In the genomic region with DNA sequence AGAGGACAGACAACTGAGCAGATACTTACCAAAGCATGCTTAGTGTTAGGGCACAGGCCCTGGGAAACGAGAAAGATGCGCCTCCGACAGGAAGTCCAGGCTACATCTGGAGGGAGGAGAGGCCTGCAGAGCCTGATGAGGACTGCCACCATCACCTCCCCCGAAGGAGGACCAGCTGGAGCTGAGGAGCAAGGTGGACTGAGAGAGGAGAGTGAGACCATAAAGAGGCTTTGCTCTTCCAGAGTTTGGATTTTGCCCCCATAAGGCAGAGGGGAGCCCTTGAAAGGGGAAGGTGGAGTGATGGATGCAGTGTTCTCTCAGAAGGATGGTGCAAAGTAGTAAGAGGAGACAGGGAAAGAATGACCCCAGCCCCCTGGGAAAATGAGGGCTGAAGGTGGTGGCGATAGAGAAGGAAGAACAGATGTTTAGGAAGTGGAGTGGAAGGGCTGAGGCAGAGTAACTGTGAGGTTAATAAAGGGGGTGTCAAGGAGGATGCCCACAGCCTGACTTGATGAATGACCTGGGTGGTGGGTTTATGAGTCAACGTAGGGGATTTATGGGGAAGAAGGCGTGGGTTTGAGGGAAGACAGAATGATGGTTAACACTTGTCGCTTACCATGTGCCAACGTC, we compare ENCODE assay signal across 8 cellular contexts. TPM values are rescaled to one million over a fixed set of nuclear protein-coding genes. Genes with fewer than 3 reads are reported as not detected.
DNase-seq lines count a peak whose midpoint lies in the region; ATAC-seq and TF ChIP-seq lines count a peak whose summit lies in the region.
"Had no signal": no experiment of that assay in that cellular context is flagged by ENCODE, and none has a peak within 500 bp of the region (broad histone marks: within the 10 kb centered on the region; RNA-seq: fewer than 3 reads in every experiment).

No MANE protein-coding gene starts in this region.

- H3K9me3 ChIP-seq in DOHH2 (ENCODE audit: control insufficient read depth, insufficient read depth, low read length): no peaks in the 10 kb centered on the region
- no peaks in the 10 kb centered on the region for H3K9me3 ChIP-seq in HUES48 (ENCODE audit: control insufficient read depth, insufficient read depth, low read length)

- peak overlapping the region; percentile 97 for H3K27ac ChIP-seq in DOHH2 (ENCODE audit: low read depth, low read length)
- H3K27ac ChIP-seq in HUES48 (ENCODE audit: low read depth, low read length): peak overlapping the region; percentile 98

- H3K27me3 Mint-ChIP-seq in activated CD8-positive, alpha-beta T cell treated with anti-CD3 and anti-CD28 coated beads, Interleukin-2, amount 10 ng/mL, durations not matched to agents 7 days and 5 days (ENCODE audit: low read depth): no peaks in the 10 kb centered on the region
- H3K27me3 Mint-ChIP-seq: activated B cell treated with CpG ODN at 0.5 μM for 24 hours had no signal

- no peak for ATAC-seq in activated CD8-positive, alpha-beta T cell treated with anti-CD3 and anti-CD28 coated beads, Interleukin-2, amount 10 ng/mL, durations not matched to agents 7 days and 5 days
- ATAC-seq in HG03139 (IDR thresholded peaks at IDR 0.05; ENCODE audit: unreplicated experiment): no peak

- DNase-seq in activated CD8-positive, alpha-beta T cell treated with anti-CD3 and anti-CD28 coated beads, Interleukin-2, amount 10 ng/mL, durations not matched to agents 7 days and 5 days: peak; percentile 42
- peak in 4 of 6 experiments; percentile 4 to 32 (median 18) for DNase-seq in stimulated activated naive CD4-positive, alpha-beta T cell (lab: John Stamatoyannopoulos, UW)
- DNase-seq in lower leg skin (ENCODE audit: low spot score in 2 of 2): no peak
- DNase-seq: activated B cell treated with CpG ODN at 0.5 μM for 24 hours had no signal

- H3K36me3 ChIP-seq in DOHH2 (ENCODE audit: control insufficient read depth, low read length) (peaks cover 39% of the 10 kb centered on the region), HUES48 (ENCODE audit: control insufficient read depth, insufficient read depth, low read length) (peaks cover 5% of the 10 kb centered on the region; the same call in 1 of the 2 replicates)

- TF ChIP-seq POLR2A in lower leg skin (IDR thresholded peaks at IDR 0.05): no peak

- H3K36me3 Mint-ChIP-seq in activated CD8-positive, alpha-beta T cell treated with anti-CD3 and anti-CD28 coated beads, Interleukin-2, amount 10 ng/mL, durations not matched to agents 7 days and 5 days (ENCODE audit: low read depth): no peaks in the 10 kb centered on the region

- no peak overlapping the region for H3K4me3 Mint-ChIP-seq in activated CD8-positive, alpha-beta T cell treated with anti-CD3 and anti-CD28 coated beads, Interleukin-2, amount 10 ng/mL, durations not matched to agents 7 days and 5 days
- H3K4me3 Mint-ChIP-seq: activated B cell treated with CpG ODN at 0.5 μM for 24 hours had no signal

- H3K4me1 Mint-ChIP-seq in activated CD8-positive, alpha-beta T cell treated with anti-CD3 and anti-CD28 coated beads, Interleukin-2, amount 10 ng/mL, durations not matched to agents 7 days and 5 days (ENCODE audit: low read depth): no peaks in the 10 kb centered on the region

- H3K27me3 ChIP-seq in DOHH2 (ENCODE audit: control insufficient read depth, low read length) (no peaks in the 10 kb centered on the region), HUES48 (ENCODE audit: control insufficient read depth, insufficient read depth, low read length) (no peaks in the 10 kb centered on the region)

- no peaks in the 10 kb centered on the region for H3K9me3 Mint-ChIP-seq in activated CD8-positive, alpha-beta T cell treated with anti-CD3 and anti-CD28 coated beads, Interleukin-2, amount 10 ng/mL, durations not matched to agents 7 days and 5 days (ENCODE audit: insufficient read depth)
- H3K9me3 Mint-ChIP-seq: activated B cell treated with CpG ODN at 0.5 μM for 24 hours had no signal

- H3K79me2 ChIP-seq in DOHH2 (ENCODE audit: control insufficient read depth, low read length): peaks cover 70% of the 10 kb centered on the region

- POLR2A ChIA-PET in activated CD8-positive, alpha-beta T cell treated with anti-CD3 and anti-CD28 coated beads, Interleukin-2, amount 10 ng/mL, durations not matched to agents 7 days and 5 days (lab: Charles Lee): interaction anchor here (0.6 to 0.9 kb wide), 4 partner anchors 13 to 174 kb away, joined by 3 read pairs; no protein-coding TSS in a partner anchor

- peak overlapping the region; percentile 100 for H3K4me2 ChIP-seq in DOHH2 (ENCODE audit: low read length)

- H3K4me3 ChIP-seq in DOHH2 (ENCODE audit: low read length) (peak overlapping the region; percentile 90), HUES48 (ENCODE audit: low read depth, low read length) (peak overlapping the region; percentile 85), iPS-11a (ENCODE audit: low read depth, low read length) (peak overlapping the region; percentile 50), lower leg skin (ENCODE audit: low read depth, poor library complexity, severe bottlenecking) (no peak overlapping the region)

- H3K27ac Mint-ChIP-seq in activated CD8-positive, alpha-beta T cell treated with anti-CD3 and anti-CD28 coated beads, Interleukin-2, amount 10 ng/mL, durations not matched to agents 7 days and 5 days: no peak overlapping the region
- H3K27ac Mint-ChIP-seq: activated B cell treated with CpG ODN at 0.5 μM for 24 hours had no signal

- TF ChIP-seq CTCF in DOHH2 (IDR thresholded peaks at IDR 0.05; ENCODE audit: low read depth, low read length, poor library complexity, severe bottlenecking) (no peak), lower leg skin (IDR thresholded peaks at IDR 0.05) (no peak)

- H3K9me2 ChIP-seq in DOHH2 (replicated peaks; ENCODE audit: control insufficient read depth, low read length): no peaks in the 10 kb centered on the region

- peaks cover 22% of the 10 kb centered on the region for H3F3A ChIP-seq in DOHH2 (ENCODE audit: control insufficient read depth, insufficient read depth)

- 35 to 39% methylated on average over 9 of the region's 9 CpGs for WGBS in lower leg skin, 2 donors

- H3K4me1 ChIP-seq in DOHH2 (ENCODE audit: control insufficient read depth, low read length) (peaks cover 76% of the 10 kb centered on the region), HUES48 (ENCODE audit: control insufficient read depth, insufficient read depth, low read length) (peaks cover 31% of the 10 kb centered on the region)

- peaks cover 28% of the 10 kb centered on the region for H4K20me1 ChIP-seq in DOHH2 (ENCODE audit: control insufficient read depth, insufficient read depth, low read depth, low read length)

- CTCF ChIA-PET in activated CD8-positive, alpha-beta T cell treated with anti-CD3 and anti-CD28 coated beads, Interleukin-2, amount 10 ng/mL, durations not matched to agents 7 days and 5 days (lab: Charles Lee): no interaction called here

- intact Hi-C loops in lower leg skin (cut with DNase I; ENCODE audit: low total_unique reads): no loop called here

- H3K9ac ChIP-seq in HUES48 (ENCODE audit: low read depth, low read length): peak overlapping the region; percentile 97

RNA-seq across cellular contexts. Expression of gene SCAF4, which starts 1.1 kb away (rescaled TPM):
- 10 to 100 TPM; 53.2 TPM for total RNA-seq in activated CD8-positive, alpha-beta T cell treated with anti-CD3 and anti-CD28 coated beads, Interleukin-2, amount 10 ng/mL, durations not matched to agents 7 days and 5 days
- 10 to 100 TPM; 11.8 to 30.8 (median 16.5) TPM for total RNA-seq in lower leg skin

Comparison
In these comparisons a context has a peak if more than half of its experiments do, and no peak if none do; other contexts are left out.
1. DNase-seq: peak in activated CD8-positive, alpha-beta T cell treated with anti-CD3 and anti-CD28 coated beads, Interleukin-2, amount 10 ng/mL, durations not matched to agents 7 days and 5 days (single experiment) and stimulated activated naive CD4-positive, alpha-beta T cell (4 of 6); none in lower leg skin (0 of 2).